18 cellular contexts compared by ENCODE assay signal in genomic region chr1:177571485-177572076, GRCh38.
"Had no signal": no experiment of that assay in that cellular context is flagged by ENCODE, and none has a peak within 500 bp of the region (broad histone marks: within the 10 kb centered on the region; RNA-seq: fewer than 3 reads in every experiment).

No MANE protein-coding gene starts in this region.

- H3K9ac ChIP-seq: parathyroid adenoma had no signal

- H3K27me3 ChIP-seq: colonic mucosa, gastrocnemius medialis, heart left ventricle, neutrophil, thyroid gland, uterus had no signal

- H3K9me3 ChIP-seq: colonic mucosa, gastrocnemius medialis, heart left ventricle, neutrophil, thyroid gland, uterus had no signal

- DNase-seq: activated B cell treated with CpG ODN at 0.5 μM for 24 hours; activated CD4-positive, alpha-beta T cell treated with anti-CD3 and anti-CD28 coated beads for 48 hours; activated CD8-positive, alpha-beta memory T cell treated with anti-CD3 and anti-CD28 coated beads, Interleukin-2, amount 50 U/mL, for 4 hours; activated CD8-positive, alpha-beta T cell treated with anti-CD3 and anti-CD28 coated beads for 36 hours; activated gamma-delta T cell; activated T-cell treated with anti-CD3 and anti-CD28 coated beads, Interleukin-2, amount 50 U/mL, for 48 hours; colonic mucosa; gastrocnemius medialis; heart left ventricle; left cardiac atrium; natural killer cell; thyroid gland; uterus had no signal

- H3K27me3 Mint-ChIP-seq: activated B cell treated with CpG ODN at 0.5 μM for 24 hours; activated CD8-positive, alpha-beta T cell treated with anti-CD3 and anti-CD28 coated beads for 36 hours; memory B cell had no signal

- H3K27ac Mint-ChIP-seq: activated B cell treated with CpG ODN at 0.5 μM for 24 hours; activated CD8-positive, alpha-beta T cell treated with anti-CD3 and anti-CD28 coated beads for 36 hours; activated naive CD4-positive, alpha-beta T cell treated with anti-CD3 and anti-CD28 coated beads, Interleukin-2, amount 50 U/mL, for 72 hours; memory B cell; natural killer cell; stimulated activated effector memory CD8-positive, alpha-beta T cell treated with anti-CD3 and anti-CD28 coated beads, Interleukin-12 subunit alpha, Interleukin-12 subunit beta, amount 100 ng/mL, for 72 hours had no signal

- H3K79me2 ChIP-seq: parathyroid adenoma had no signal

- H3K36me3 Mint-ChIP-seq: activated naive CD4-positive, alpha-beta T cell treated with anti-CD3 and anti-CD28 coated beads, Interleukin-2, amount 50 U/mL, for 72 hours; memory B cell; natural killer cell; stimulated activated effector memory CD8-positive, alpha-beta T cell treated with anti-CD3 and anti-CD28 coated beads, Interleukin-12 subunit alpha, Interleukin-12 subunit beta, amount 100 ng/mL, for 72 hours had no signal

- H3K9me3 Mint-ChIP-seq: activated B cell treated with CpG ODN at 0.5 μM for 24 hours, memory B cell had no signal

- H3K4me3 ChIP-seq: colonic mucosa, gastrocnemius medialis, heart left ventricle, thyroid gland, uterus had no signal

- H2AFZ ChIP-seq: parathyroid adenoma had no signal

- H3K27ac ChIP-seq: colonic mucosa, gastrocnemius medialis, heart left ventricle, neutrophil, parathyroid adenoma, thyroid gland, uterus had no signal

- H3K4me3 Mint-ChIP-seq: activated B cell treated with CpG ODN at 0.5 μM for 24 hours; activated CD8-positive, alpha-beta T cell treated with anti-CD3 and anti-CD28 coated beads for 36 hours; memory B cell; natural killer cell; stimulated activated effector memory CD8-positive, alpha-beta T cell treated with anti-CD3 and anti-CD28 coated beads, Interleukin-12 subunit alpha, Interleukin-12 subunit beta, amount 100 ng/mL, for 72 hours had no signal

- ATAC-seq: activated CD8-positive, alpha-beta T cell treated with anti-CD3 and anti-CD28 coated beads for 36 hours; activated naive CD4-positive, alpha-beta T cell treated with anti-CD3 and anti-CD28 coated beads, Interleukin-2, amount 50 U/mL, for 72 hours; gastrocnemius medialis; heart left ventricle; left cardiac atrium; natural killer cell; stimulated activated effector memory CD8-positive, alpha-beta T cell treated with anti-CD3 and anti-CD28 coated beads, Interleukin-12 subunit alpha, Interleukin-12 subunit beta, amount 100 ng/mL, for 72 hours had no signal

- H3K4me1 ChIP-seq: colonic mucosa, gastrocnemius medialis, heart left ventricle, parathyroid adenoma, thyroid gland, uterus had no signal

- H3K4me1 Mint-ChIP-seq: activated B cell treated with CpG ODN at 0.5 μM for 24 hours; memory B cell; natural killer cell; stimulated activated effector memory CD8-positive, alpha-beta T cell treated with anti-CD3 and anti-CD28 coated beads, Interleukin-12 subunit alpha, Interleukin-12 subunit beta, amount 100 ng/mL, for 72 hours had no signal

- H3K36me3 ChIP-seq: colonic mucosa, gastrocnemius medialis, heart left ventricle, neutrophil, thyroid gland, uterus had no signal
